8 cellular contexts compared by ENCODE assay signal in the genomic region with DNA sequence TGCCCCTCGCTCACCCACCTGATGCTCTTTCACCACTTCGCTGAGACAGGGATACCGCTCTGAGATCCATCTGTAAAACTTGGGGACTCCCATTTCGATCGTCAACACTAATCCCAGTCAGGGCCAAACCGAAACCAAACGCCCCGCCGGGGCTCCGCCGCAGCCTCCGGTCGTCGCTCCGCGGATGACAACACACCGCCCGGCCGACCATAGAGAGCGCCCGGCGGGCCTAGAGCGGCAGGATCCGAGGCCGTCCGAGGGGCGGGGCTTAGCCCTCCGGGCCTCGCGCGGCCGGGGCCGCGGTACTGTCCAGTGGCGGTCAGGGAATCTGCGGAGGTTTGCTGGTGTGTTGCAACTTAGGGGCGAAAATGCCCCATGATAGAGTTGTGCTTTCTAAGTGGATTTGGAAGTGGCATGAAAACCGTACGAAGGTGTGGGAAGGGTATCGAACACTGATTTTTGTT. TPM values are rescaled to one million over a fixed set of nuclear protein-coding genes. Genes with fewer than 3 reads are reported as not detected.
A peak's percentile ranks its signal among the peaks of the same experiment; 100 is the strongest.
DNase-seq lines count a peak whose midpoint lies in the region; ATAC-seq and TF ChIP-seq lines count a peak whose summit lies in the region.

A gene with protein sequence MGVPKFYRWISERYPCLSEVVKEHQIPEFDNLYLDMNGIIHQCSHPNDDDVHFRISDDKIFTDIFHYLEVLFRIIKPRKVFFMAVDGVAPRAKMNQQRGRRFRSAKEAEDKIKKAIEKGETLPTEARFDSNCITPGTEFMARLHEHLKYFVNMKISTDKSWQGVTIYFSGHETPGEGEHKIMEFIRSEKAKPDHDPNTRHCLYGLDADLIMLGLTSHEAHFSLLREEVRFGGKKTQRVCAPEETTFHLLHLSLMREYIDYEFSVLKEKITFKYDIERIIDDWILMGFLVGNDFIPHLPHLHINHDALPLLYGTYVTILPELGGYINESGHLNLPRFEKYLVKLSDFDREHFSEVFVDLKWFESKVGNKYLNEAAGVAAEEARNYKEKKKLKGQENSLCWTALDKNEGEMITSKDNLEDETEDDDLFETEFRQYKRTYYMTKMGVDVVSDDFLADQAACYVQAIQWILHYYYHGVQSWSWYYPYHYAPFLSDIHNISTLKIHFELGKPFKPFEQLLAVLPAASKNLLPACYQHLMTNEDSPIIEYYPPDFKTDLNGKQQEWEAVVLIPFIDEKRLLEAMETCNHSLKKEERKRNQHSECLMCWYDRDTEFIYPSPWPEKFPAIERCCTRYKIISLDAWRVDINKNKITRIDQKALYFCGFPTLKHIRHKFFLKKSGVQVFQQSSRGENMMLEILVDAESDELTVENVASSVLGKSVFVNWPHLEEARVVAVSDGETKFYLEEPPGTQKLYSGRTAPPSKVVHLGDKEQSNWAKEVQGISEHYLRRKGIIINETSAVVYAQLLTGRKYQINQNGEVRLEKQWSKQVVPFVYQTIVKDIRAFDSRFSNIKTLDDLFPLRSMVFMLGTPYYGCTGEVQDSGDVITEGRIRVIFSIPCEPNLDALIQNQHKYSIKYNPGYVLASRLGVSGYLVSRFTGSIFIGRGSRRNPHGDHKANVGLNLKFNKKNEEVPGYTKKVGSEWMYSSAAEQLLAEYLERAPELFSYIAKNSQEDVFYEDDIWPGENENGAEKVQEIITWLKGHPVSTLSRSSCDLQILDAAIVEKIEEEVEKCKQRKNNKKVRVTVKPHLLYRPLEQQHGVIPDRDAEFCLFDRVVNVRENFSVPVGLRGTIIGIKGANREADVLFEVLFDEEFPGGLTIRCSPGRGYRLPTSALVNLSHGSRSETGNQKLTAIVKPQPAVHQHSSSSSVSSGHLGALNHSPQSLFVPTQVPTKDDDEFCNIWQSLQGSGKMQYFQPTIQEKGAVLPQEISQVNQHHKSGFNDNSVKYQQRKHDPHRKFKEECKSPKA (N-terminal part only) (minus strand): TSS at position 186 of the 464 bp plus-strand sequence. CDS start 93 bp downstream, at position 93.

- no peak for TF ChIP-seq CTCF in lower lobe of right lung (IDR thresholded peaks at IDR 0.05)

- peak within 1 kb of the TSS; percentile 99 for H3K4me3 ChIP-seq in CD8-positive, alpha-beta memory T cell (ENCODE audit: low read length)
- H3K4me3 ChIP-seq in ectodermal cell (ENCODE audit: insufficient read depth, low read depth, low read length): peak within 1 kb of the TSS; percentile 92
- H3K4me3 ChIP-seq in lower lobe of right lung: peak within 1 kb of the TSS; percentile 90

- peak; percentile 83 for ATAC-seq in GM19467 (IDR thresholded peaks at IDR 0.05; ENCODE audit: unreplicated experiment)
- ATAC-seq in lower lobe of right lung: peak; percentile 100

- CTCF ChIA-PET in CD8-positive, alpha-beta memory T cell (lab: Charles Lee): no interaction called here

- no peaks in the 10 kb centered on the region for H3K27me3 Mint-ChIP-seq in CD8-positive, alpha-beta memory T cell

- peaks cover 51 to 58% (median 54%) of the 10 kb centered on the region in 3 donors for H3K4me1 Mint-ChIP-seq in CD8-positive, alpha-beta memory T cell

- H3K27ac ChIP-seq in CD8-positive, alpha-beta memory T cell (ENCODE audit: low read depth, low read length): peak within 1 kb of the TSS; percentile 100
- H3K27ac ChIP-seq in ectodermal cell (ENCODE audit: insufficient read depth, low read depth, low read length, poor library complexity, severe bottlenecking): peak within 1 kb of the TSS; percentile 70
- peak within 1 kb of the TSS; percentile 99 for H3K27ac ChIP-seq in lower lobe of right lung

- DNase-seq in CD8-positive, alpha-beta memory T cell: peak; percentile 90 to 96 (median 94)
- DNase-seq in HS-5 (ENCODE audit: low read depth) (peak; percentile 71), NK-92 (lab: John Stamatoyannopoulos, UW; ENCODE audit: unreplicated experiment) (peak; percentile 38), lower lobe of right lung (peak; percentile 98)
- DNase-seq in activated CD8-positive, alpha-beta memory T cell treated with anti-CD3 and anti-CD28 coated beads for 1 hour (ENCODE audit: extremely low read depth in 1 of 2, low read depth in 1 of 2): peak; percentile 77 to 90
- DNase-seq in stimulated activated CD4-positive, alpha-beta T cell treated with anti-CD3 and anti-CD28 coated beads, TNF-alpha, amount 100 ng/mL, for 1 hour (ENCODE audit: low read depth in 3 of 3, low spot score in 1 of 3): peak; percentile 79 to 91 (median 85)

- peak within 1 kb of the TSS; percentile 98 to 100 (median 99) for H3K4me3 Mint-ChIP-seq in CD8-positive, alpha-beta memory T cell

- H3K27ac Mint-ChIP-seq in CD8-positive, alpha-beta memory T cell: peak within 1 kb of the TSS; percentile 99 to 100 (median 100)

- 0 to 1% methylated on average over 40 of the region's 40 CpGs for WGBS in ectodermal cell, 2 experiments

- POLR2A ChIA-PET in CD8-positive, alpha-beta memory T cell (lab: Charles Lee): interaction anchor here (0.6 to 0.7 kb wide), 2 partner anchors 145 to 951 kb away, joined by 3 read pairs; no protein-coding TSS in a partner anchor

- no peaks in the 10 kb centered on the region for H3K9me3 ChIP-seq in CD8-positive, alpha-beta memory T cell (ENCODE audit: low read length)
- H3K9me3 ChIP-seq in ectodermal cell (ENCODE audit: control insufficient read depth, low read length) (no peaks in the 10 kb centered on the region), lower lobe of right lung (no peaks in the 10 kb centered on the region)

- peaks cover 8% of the 10 kb centered on the region for H3K36me3 ChIP-seq in CD8-positive, alpha-beta memory T cell (ENCODE audit: insufficient read depth, low read length)
- H3K36me3 ChIP-seq in ectodermal cell (ENCODE audit: control insufficient read depth, insufficient read depth, low read length): no peaks in the 10 kb centered on the region
- H3K36me3 ChIP-seq in lower lobe of right lung: peaks cover 16% of the 10 kb centered on the region

- peaks cover 0 to 48% (median 6%) of the 10 kb centered on the region in 3 donors for H3K36me3 Mint-ChIP-seq in CD8-positive, alpha-beta memory T cell

- no peaks in the 10 kb centered on the region for H3K27me3 ChIP-seq in CD8-positive, alpha-beta memory T cell (ENCODE audit: insufficient read depth, low read length, poor library complexity, severe bottlenecking)
- H3K27me3 ChIP-seq in ectodermal cell (ENCODE audit: control insufficient read depth, insufficient read depth, low read length, poor library complexity, severe bottlenecking) (no peaks in the 10 kb centered on the region), lower lobe of right lung (ENCODE audit: low read depth) (no peaks in the 10 kb centered on the region)

- intact Hi-C loops in lower lobe of right lung (cut with DNase I): no loop called here

- H3K9me3 Mint-ChIP-seq in CD8-positive, alpha-beta memory T cell: no peaks in the 10 kb centered on the region

- H3K4me1 ChIP-seq in CD8-positive, alpha-beta memory T cell (ENCODE audit: insufficient read depth, low read length): peaks cover 46% of the 10 kb centered on the region
- H3K4me1 ChIP-seq in ectodermal cell (ENCODE audit: control insufficient read depth, insufficient read depth, low read length) (no peaks in the 10 kb centered on the region), lower lobe of right lung (peaks cover 27% of the 10 kb centered on the region)

RNA-seq across cellular contexts. Expression of the gene that starts here (rescaled TPM):
- total RNA-seq in CD8-positive, alpha-beta memory T cell: 10 to 100 TPM; 29.0 to 34.6 TPM
- 57.8 TPM for polyA plus RNA-seq in CD8-positive, alpha-beta memory T cell
- polyA plus RNA-seq in ectodermal cell (2013, experiment 1 of 4): 13.2 TPM
- polyA plus RNA-seq in ectodermal cell (2013, experiment 2 of 4): 15.4 TPM
- 11.0 TPM for polyA plus RNA-seq in ectodermal cell (2013, experiment 3 of 4)
- polyA plus RNA-seq in ectodermal cell (2013, experiment 4 of 4): 14.0 TPM
- 58.5 TPM for total RNA-seq in lower lobe of right lung

Comparison
In these comparisons a context has a peak if more than half of its experiments do, and no peak if none do; other contexts are left out.
1. Peak in every context shown above with its lines: DNase-seq, ATAC-seq, H3K4me3 ChIP-seq and H3K27ac ChIP-seq.
2. DNase-seq: peak in every context shown above with its lines; median percentile 98 in lower lobe of right lung; 94 in CD8-positive, alpha-beta memory T cell; 85 in stimulated activated CD4-positive, alpha-beta T cell treated with anti-CD3 and anti-CD28 coated beads, TNF-alpha, amount 100 ng/mL, for 1 hour; 84 in activated CD8-positive, alpha-beta memory T cell treated with anti-CD3 and anti-CD28 coated beads for 1 hour; 71 in HS-5; 38 in NK-92.